8 cellular contexts compared by ENCODE assay signal in genomic region chrX:16882702-16883486, GRCh38. TPM values are rescaled to one million over a fixed set of nuclear protein-coding genes. Genes with fewer than 3 reads are reported as not detected.
A peak's percentile ranks its signal among the peaks of the same experiment; 100 is the strongest.
DNase-seq lines count a peak whose midpoint lies in the region; ATAC-seq and TF ChIP-seq lines count a peak whose summit lies in the region.

No MANE protein-coding gene starts in this region.

- peaks cover 5% of the 10 kb centered on the region for H3K4me1 Mint-ChIP-seq in activated CD8-positive, alpha-beta T cell treated with anti-CD3 and anti-CD28 coated beads for 36 hours (ENCODE audit: low read depth)

- CTCF ChIA-PET in activated CD8-positive, alpha-beta T cell treated with anti-CD3 and anti-CD28 coated beads for 36 hours (lab: Charles Lee) = interaction anchor here (1.0 to 5.2 kb wide), 11 partner anchors 9 to 200 kb away, joined by 3 to 63 read pairs (median 5); partner anchors contain the start of gene REPS2

- no peaks in the 10 kb centered on the region for H3K36me3 Mint-ChIP-seq in activated CD8-positive, alpha-beta T cell treated with anti-CD3 and anti-CD28 coated beads for 36 hours (ENCODE audit: low read depth)

- H3K4me3 Mint-ChIP-seq in activated CD8-positive, alpha-beta T cell treated with anti-CD3 and anti-CD28 coated beads for 36 hours = peak overlapping the region; percentile 72

- TF ChIP-seq CTCF in activated CD8-positive, alpha-beta T cell treated with anti-CD3 and anti-CD28 coated beads for 36 hours (IDR thresholded peaks at IDR 0.05) = peak; percentile 71
- TF ChIP-seq CTCF in lung (IDR thresholded peaks at IDR 0.05; ENCODE audit: control extremely low read depth, extremely low read depth) = peak; percentile 56

- intact Hi-C loops in activated CD8-positive, alpha-beta T cell treated with anti-CD3 and anti-CD28 coated beads for 36 hours (cut with micrococcal nuclease) = loop anchor here (10.0 kb wide), 1 partner anchor 162 kb away; no protein-coding TSS in a partner anchor

- WGBS in lung, 2 donors = 0 to 15% methylated on average over 21 to 27 of the region's 27 CpGs

- POLR2A ChIA-PET in activated CD8-positive, alpha-beta T cell treated with anti-CD3 and anti-CD28 coated beads for 36 hours (lab: Charles Lee) = interaction anchor here (0.8 to 1.7 kb wide), 6 partner anchors 10 to 164 kb away, joined by 3 to 7 read pairs (median 5); partner anchors contain the start of gene REPS2

- no peaks in the 10 kb centered on the region for H3K27me3 Mint-ChIP-seq in activated CD8-positive, alpha-beta T cell treated with anti-CD3 and anti-CD28 coated beads for 36 hours

- ATAC-seq in GM19035 (IDR thresholded peaks at IDR 0.05; ENCODE audit: unreplicated experiment) = peak; percentile 72
- peak; percentile 59 for ATAC-seq in HG03571 (IDR thresholded peaks at IDR 0.05; ENCODE audit: unreplicated experiment)
- peak; percentile 87 for ATAC-seq in activated CD8-positive, alpha-beta T cell treated with anti-CD3 and anti-CD28 coated beads for 36 hours
- peak; percentile 74 for ATAC-seq in lung (ENCODE audit: insufficient read depth, low FRiP score)

- H3K4me1 ChIP-seq in lung (ENCODE audit: control insufficient read depth in 2 of 2, insufficient read depth in 2 of 2, low read length in 2 of 2) = no peaks in the 10 kb centered on the region

- H3K4me3 ChIP-seq in lung = no peak overlapping the region

- H3K9me3 ChIP-seq in lung (ENCODE audit: control insufficient read depth in 2 of 2, insufficient read depth in 1 of 2, low read length in 1 of 2) = no peaks in the 10 kb centered on the region

- H3K9me3 Mint-ChIP-seq in activated CD8-positive, alpha-beta T cell treated with anti-CD3 and anti-CD28 coated beads for 36 hours = no peaks in the 10 kb centered on the region

- DNase-seq in AML-193 (lab: John Stamatoyannopoulos, UW) = peak; percentile 27 to 42
- DNase-seq in NCI-H82 (lab: John Stamatoyannopoulos, UW) = peak; percentile 89
- DNase-seq in activated CD8-positive, alpha-beta T cell treated with anti-CD3 and anti-CD28 coated beads for 36 hours = peak; percentile 86
- peak; percentile 60 for DNase-seq in effector CD4-positive, alpha-beta T cell
- peak; percentile 56 for DNase-seq in lung (ENCODE audit: low spot score)
- DNase-seq in stimulated activated CD8-positive, alpha-beta memory T cell treated with anti-CD3 and anti-CD28 coated beads, Interleukin-12 subunit alpha, Interleukin-12 subunit beta, amount 100 ng/mL, for 1 hour (ENCODE audit: low read depth) = peak; percentile 52

- peak overlapping the region; percentile 77 for H3K27ac Mint-ChIP-seq in activated CD8-positive, alpha-beta T cell treated with anti-CD3 and anti-CD28 coated beads for 36 hours

- H3K27me3 ChIP-seq in lung (ENCODE audit: control insufficient read depth, insufficient read depth) = no peaks in the 10 kb centered on the region

- no peaks in the 10 kb centered on the region for H3K36me3 ChIP-seq in lung (ENCODE audit: control insufficient read depth in 2 of 2, insufficient read depth in 2 of 2, low read length in 2 of 2)

- H3K27ac ChIP-seq in lung (ENCODE audit: low read depth in 1 of 2, low read length in 1 of 2) = peak overlapping the region in 1 of 2 donors; percentile 49

RNA-seq across cellular contexts. Expression of gene RBBP7, which starts 12.7 kb away (rescaled TPM):
- total RNA-seq in activated CD8-positive, alpha-beta T cell treated with anti-CD3 and anti-CD28 coated beads for 36 hours = 100 to 1,000 TPM; 197 to 201 TPM
- 10 to 100 TPM; 82.8 to 84.6 TPM for total RNA-seq in lung
- polyA plus RNA-seq in lung = 100 to 1,000 TPM in 1 of 2 donors, 10 to 100 TPM in 1; 52.3 to 117 TPM

Comparison
In these comparisons a context has a peak if more than half of its experiments do, and no peak if none do; other contexts are left out.
1. DNase-seq: peak in every context shown above with its lines; median percentile 89 in NCI-H82; 86 in activated CD8-positive, alpha-beta T cell treated with anti-CD3 and anti-CD28 coated beads for 36 hours; 60 in effector CD4-positive, alpha-beta T cell; 56 in lung; 52 in stimulated activated CD8-positive, alpha-beta memory T cell treated with anti-CD3 and anti-CD28 coated beads, Interleukin-12 subunit alpha, Interleukin-12 subunit beta, amount 100 ng/mL, for 1 hour; 34 in AML-193.